Comparison of ENCODE assay signal across 9 cellular contexts in genomic region chr2:215982465-215982875, GRCh38. TPM values are rescaled to one million over a fixed set of nuclear protein-coding genes. Genes with fewer than 3 reads are reported as not detected.
DNase-seq lines count a peak whose midpoint lies in the region; ATAC-seq and TF ChIP-seq lines count a peak whose summit lies in the region.
"Had no signal": no experiment of that assay in that cellular context is flagged by ENCODE, and none has a peak within 500 bp of the region (broad histone marks: within the 10 kb centered on the region; RNA-seq: fewer than 3 reads in every experiment).

No MANE protein-coding gene starts in this region.

- peak; percentile 77 to 93 for ATAC-seq in natural killer cell treated with Interleukin-12 subunit alpha and Interleukin-12 subunit beta and Interleukin-15 and Interleukin-18, amount 100 ng/mL, for 72 hours
- ATAC-seq in natural killer cell = no peak
- ATAC-seq in HG03135 (IDR thresholded peaks at IDR 0.05; ENCODE audit: unreplicated experiment) = peak; percentile 39
- ATAC-seq in activated naive CD8-positive, alpha-beta T cell treated with anti-CD3 and anti-CD28 coated beads, Interleukin-2, amount 50 U/mL, for 24 hours = peak; percentile 94

- H3K9me3 ChIP-seq in OCI-LY7 (ENCODE audit: low read length) = 0 out of 2 replicates have a peak, but pooled peaks cover 8% of the 10 kb centered on the region

- no peaks in the 10 kb centered on the region for H3K9me2 ChIP-seq in OCI-LY7 (ENCODE audit: insufficient read depth, low read length)

- H3K27ac ChIP-seq in OCI-LY7 (ENCODE audit: low read depth, low read length, poor library complexity, severe bottlenecking) = no peak overlapping the region

- H3K36me3 Mint-ChIP-seq in natural killer cell treated with Interleukin-12 subunit alpha and Interleukin-12 subunit beta and Interleukin-15 and Interleukin-18, amount 100 ng/mL, for 72 hours = peaks cover 13% of the 10 kb centered on the region
- H3K36me3 Mint-ChIP-seq in natural killer cell = peaks cover 6% of the 10 kb centered on the region
- H3K36me3 Mint-ChIP-seq in activated naive CD8-positive, alpha-beta T cell treated with anti-CD3 and anti-CD28 coated beads, Interleukin-2, amount 50 U/mL, for 24 hours (ENCODE audit: low read depth) = peaks cover 22% of the 10 kb centered on the region

- no peaks in the 10 kb centered on the region for H3K9me3 Mint-ChIP-seq in natural killer cell treated with Interleukin-12 subunit alpha and Interleukin-12 subunit beta and Interleukin-15 and Interleukin-18, amount 100 ng/mL, for 72 hours
- no peaks in the 10 kb centered on the region for H3K9me3 Mint-ChIP-seq in natural killer cell
- H3K9me3 Mint-ChIP-seq in activated naive CD8-positive, alpha-beta T cell treated with anti-CD3 and anti-CD28 coated beads, Interleukin-2, amount 50 U/mL, for 24 hours = peaks cover 10% of the 10 kb centered on the region

- H4K20me1 ChIP-seq in OCI-LY7 (ENCODE audit: insufficient read depth, low read length) = no peaks in the 10 kb centered on the region

- intact Hi-C loops in natural killer cell (cut with micrococcal nuclease) (no loop called here), OCI-LY7 (cut with micrococcal nuclease; ENCODE audit: unreplicated experiment) (no loop called here)

- H3K27me3 Mint-ChIP-seq in natural killer cell treated with Interleukin-12 subunit alpha and Interleukin-12 subunit beta and Interleukin-15 and Interleukin-18, amount 100 ng/mL, for 72 hours = no peaks in the 10 kb centered on the region
- H3K27me3 Mint-ChIP-seq in natural killer cell (ENCODE audit: low read depth in 2 of 2) = no peaks in the 10 kb centered on the region
- no peaks in the 10 kb centered on the region for H3K27me3 Mint-ChIP-seq in activated naive CD8-positive, alpha-beta T cell treated with anti-CD3 and anti-CD28 coated beads, Interleukin-2, amount 50 U/mL, for 24 hours
- H3K27me3 Mint-ChIP-seq: activated B cell treated with CpG ODN at 0.5 μM for 24 hours had no signal

- H3K27ac Mint-ChIP-seq in natural killer cell treated with Interleukin-12 subunit alpha and Interleukin-12 subunit beta and Interleukin-15 and Interleukin-18, amount 100 ng/mL, for 72 hours = peak overlapping the region in 1 of 2 donors; percentile 31
- no peak overlapping the region for H3K27ac Mint-ChIP-seq in natural killer cell
- no peak overlapping the region for H3K27ac Mint-ChIP-seq in activated naive CD8-positive, alpha-beta T cell treated with anti-CD3 and anti-CD28 coated beads, Interleukin-2, amount 50 U/mL, for 24 hours
- H3K27ac Mint-ChIP-seq: activated B cell treated with CpG ODN at 0.5 μM for 24 hours had no signal

- no peak overlapping the region for H2AFZ ChIP-seq in OCI-LY7 (ENCODE audit: low read length)

- no peak overlapping the region for H3K4me3 ChIP-seq in OCI-LY7 (ENCODE audit: low read depth, low read length, poor library complexity, severe bottlenecking)

- H3K4me2 ChIP-seq in OCI-LY7 (ENCODE audit: low read length) = no peak overlapping the region

- H3K36me3 ChIP-seq in OCI-LY7 (ENCODE audit: insufficient read depth, low read length) = peaks cover 18% of the 10 kb centered on the region

- POLR2A ChIA-PET in OCI-LY7 (lab: Charles Lee) = no interaction called here

- TF ChIP-seq CTCF in natural killer cell (IDR thresholded peaks at IDR 0.05) (no peak), OCI-LY7 (conservative IDR thresholded peaks at IDR 0.05; ENCODE audit: low read length) (no peak)

- peaks cover 5 to 33% of the 10 kb centered on the region in 2 donors for H3K4me1 Mint-ChIP-seq in natural killer cell treated with Interleukin-12 subunit alpha and Interleukin-12 subunit beta and Interleukin-15 and Interleukin-18, amount 100 ng/mL, for 72 hours (ENCODE audit: low read depth in 2 of 2)
- H3K4me1 Mint-ChIP-seq in natural killer cell = peaks cover 0 to 3% of the 10 kb centered on the region in 2 donors
- peaks cover 28% of the 10 kb centered on the region for H3K4me1 Mint-ChIP-seq in activated naive CD8-positive, alpha-beta T cell treated with anti-CD3 and anti-CD28 coated beads, Interleukin-2, amount 50 U/mL, for 24 hours

- DNase-seq in natural killer cell treated with Interleukin-12 subunit alpha and Interleukin-12 subunit beta and Interleukin-15 and Interleukin-18, amount 100 ng/mL, for 72 hours (ENCODE audit: low spot score) = no peak
- DNase-seq in natural killer cell (no peak), OCI-LY7 (ENCODE audit: low spot score) (no peak), dedifferentiated amniotic fluid mesenchymal stem cell (ENCODE audit: extremely low spot score) (no peak), NCI-H526 (lab: John Stamatoyannopoulos, UW) (no peak)
- DNase-seq in activated naive CD8-positive, alpha-beta T cell treated with anti-CD3 and anti-CD28 coated beads, Interleukin-2, amount 50 U/mL, for 24 hours = peak; percentile 18
- DNase-seq in stimulated activated CD8-positive, alpha-beta memory T cell treated with anti-CD3 and anti-CD28 coated beads, Interleukin-4, amount 100 ng/mL, for 48 hours = peak; percentile 50
- DNase-seq: activated B cell treated with CpG ODN at 0.5 μM for 24 hours had no signal

- no peaks in the 10 kb centered on the region for H3K79me2 ChIP-seq in OCI-LY7 (ENCODE audit: insufficient read depth, low read depth, low read length)

- CTCF ChIA-PET in OCI-LY7 (lab: Charles Lee; ENCODE audit: unreplicated experiment) = no interaction called here

- BruUV-seq in OCI-LY7 (replicated peaks; lab: Mats Ljungman, UMichigan) = no TSS peak

- H3K4me1 ChIP-seq in OCI-LY7 (ENCODE audit: insufficient read depth, low read length, poor library complexity, severe bottlenecking) = no peaks in the 10 kb centered on the region

- peak overlapping the region; percentile 37 for H3K4me3 Mint-ChIP-seq in natural killer cell treated with Interleukin-12 subunit alpha and Interleukin-12 subunit beta and Interleukin-15 and Interleukin-18, amount 100 ng/mL, for 72 hours
- no peak overlapping the region for H3K4me3 Mint-ChIP-seq in natural killer cell
- H3K4me3 Mint-ChIP-seq in activated naive CD8-positive, alpha-beta T cell treated with anti-CD3 and anti-CD28 coated beads, Interleukin-2, amount 50 U/mL, for 24 hours = peak overlapping the region; percentile 39
- H3K4me3 Mint-ChIP-seq: activated B cell treated with CpG ODN at 0.5 μM for 24 hours had no signal

RNA-seq across cellular contexts. Expression of gene MREG, which starts 30.9 kb away (rescaled TPM):
- 10 to 100 TPM in 1 of 2 donors, 1 to 10 TPM in 1; 9.2 to 14.6 TPM for total RNA-seq in natural killer cell treated with Interleukin-12 subunit alpha and Interleukin-12 subunit beta and Interleukin-15 and Interleukin-18, amount 100 ng/mL, for 72 hours
- 1 to 10 TPM; 4.0 to 9.8 (median 6.8) TPM for total RNA-seq in natural killer cell
- total RNA-seq in OCI-LY7 (2014; rRNA removed; shearing (Covaris generic)) = 9.3 and 10.8 TPM in 2 replicates
- 5.3 and 5.6 TPM in 2 replicates for total RNA-seq in OCI-LY7 (2022)

Comparison
In these comparisons a context has a peak if more than half of its experiments do, and no peak if none do; other contexts are left out.
1. ATAC-seq: peak in natural killer cell treated with Interleukin-12 subunit alpha and Interleukin-12 subunit beta and Interleukin-15 and Interleukin-18, amount 100 ng/mL, for 72 hours (2 of 2), HG03135 (single experiment) and activated naive CD8-positive, alpha-beta T cell treated with anti-CD3 and anti-CD28 coated beads, Interleukin-2, amount 50 U/mL, for 24 hours (single experiment); none in natural killer cell (0 of 3).
2. DNase-seq: peak in activated naive CD8-positive, alpha-beta T cell treated with anti-CD3 and anti-CD28 coated beads, Interleukin-2, amount 50 U/mL, for 24 hours (single experiment) and stimulated activated CD8-positive, alpha-beta memory T cell treated with anti-CD3 and anti-CD28 coated beads, Interleukin-4, amount 100 ng/mL, for 48 hours (single experiment); none in natural killer cell treated with Interleukin-12 subunit alpha and Interleukin-12 subunit beta and Interleukin-15 and Interleukin-18, amount 100 ng/mL, for 72 hours (single experiment), natural killer cell (single experiment), OCI-LY7 (single experiment), dedifferentiated amniotic fluid mesenchymal stem cell (single experiment) and NCI-H526 (0 of 2).